In genomic region chr16:81767987-81768592, GRCh38 we compare ENCODE assay signal across 12 cellular contexts. TPM values are rescaled to one million over a fixed set of nuclear protein-coding genes. Genes with fewer than 3 reads are reported as not detected.
DNase-seq lines count a peak whose midpoint lies in the region; ATAC-seq, FAIRE-seq and TF ChIP-seq lines count a peak whose summit lies in the region.
"Had no signal": no experiment of that assay in that cellular context is flagged by ENCODE, and none has a peak within 500 bp of the region (broad histone marks: within the 10 kb centered on the region; RNA-seq: fewer than 3 reads in every experiment).

No MANE protein-coding gene starts in this region.

- no peaks in the 10 kb centered on the region for H3K79me2 ChIP-seq in PC-3 (ENCODE audit: low read length)

- no peak overlapping the region for H2AFZ ChIP-seq in PC-3 (ENCODE audit: low read length)

- no peak for TF ChIP-seq CTCF in PC-3 (conservative IDR thresholded peaks at IDR 0.05; ENCODE audit: low read depth, low read length)
- no peak for TF ChIP-seq CTCF in pancreas (IDR thresholded peaks at IDR 0.05)

- H3K36me3 ChIP-seq in PC-3 (ENCODE audit: low read depth, low read length) (no peaks in the 10 kb centered on the region), pancreas (no peaks in the 10 kb centered on the region)

- 23 to 27% methylated on average over 9 of the region's 9 CpGs for WGBS in pancreas, 2 donors

- H3K27ac ChIP-seq in PC-3 (ENCODE audit: low read length) = peak overlapping the region; percentile 36; the same call in 1 of the 2 replicates
- peak overlapping the region in 2 of 4 donors; percentile 40 to 57 for H3K27ac ChIP-seq in pancreas

- no peaks in the 10 kb centered on the region for H4K20me1 ChIP-seq in PC-3 (ENCODE audit: low read length)

- no peaks in the 10 kb centered on the region for H3K9me3 ChIP-seq in PC-3 (ENCODE audit: low read length)
- H3K9me3 ChIP-seq in pancreas = no peaks in the 10 kb centered on the region

- peak; percentile 95 for DNase-seq in DMS53 treated with DMSO at 0.1 percent for 48 hours (lab: John Stamatoyannopoulos, UW; ENCODE audit: unreplicated experiment)
- peak; percentile 30 for DNase-seq in NCI-H146 (lab: John Stamatoyannopoulos, UW)
- peak; percentile 92 for DNase-seq in PC-3
- peak in 2 of 6 donors; percentile 56 to 65 for DNase-seq in pancreas
- DNase-seq in ureter (ENCODE audit: low spot score) = no peak
- DNase-seq in dermis blood vessel endothelial cell = no peak
- no peak for DNase-seq in dedifferentiated amniotic fluid mesenchymal stem cell (ENCODE audit: extremely low spot score)
- DNase-seq: activated CD4-positive, alpha-beta T cell treated with anti-CD3 and anti-CD28 coated beads, Interleukin-2, amount 50 U/mL, for 48 hours; DMS 273 treated with DMSO at 0.1 percent for 48 hours; effector CD4-positive, alpha-beta T cell; HFFc6 had no signal

- H3K4me3 ChIP-seq in PC-3 (ENCODE audit: low read length) = no peak overlapping the region
- no peak overlapping the region for H3K4me3 ChIP-seq in pancreas

- POLR2A ChIA-PET in PC-3 (lab: Charles Lee; ENCODE audit: unreplicated experiment) = interaction anchor here (0.6 kb wide), 1 partner anchor 55 kb away, joined by 6 read pairs; no protein-coding TSS in a partner anchor

- peak overlapping the region; percentile 37 for H3K4me2 ChIP-seq in PC-3 (ENCODE audit: low read length)

- intact Hi-C loops in PC-3 (cut with micrococcal nuclease) (loop anchor here (1.0 to 5.0 kb wide), 3 partner anchors 27 to 104 kb away; no protein-coding TSS in a partner anchor), pancreas (cut with DNase I) (no loop called here)

- no TSS peak for BruUV-seq in PC-3 (replicated peaks; lab: Mats Ljungman, UMichigan)

- no peaks in the 10 kb centered on the region for H3K27me3 ChIP-seq in PC-3 (ENCODE audit: low read length)
- peaks cover 0 to 11% (median 4%) of the 10 kb centered on the region in 4 donors for H3K27me3 ChIP-seq in pancreas

- no peak overlapping the region for H3K9ac ChIP-seq in PC-3 (ENCODE audit: low read length)

- H3K4me1 ChIP-seq in PC-3 (ENCODE audit: insufficient read depth, low read length) (peaks cover 11% of the 10 kb centered on the region; the same call in 1 of the 2 replicates), pancreas (peaks cover 3 to 9% (median 8%) of the 10 kb centered on the region in 3 donors)

- peak; percentile 75 for FAIRE-seq in pancreas (lab: Jason Lieb, UNC)

- no peaks in the 10 kb centered on the region for H3K9me2 ChIP-seq in PC-3 (replicated peaks; ENCODE audit: low read length)

- peak; percentile 95 for ATAC-seq in PC-3
- ATAC-seq in pancreas = peak; percentile 92 to 93 (median 93)

- H3F3A ChIP-seq in PC-3 (ENCODE audit: low read length, unreplicated experiment) = no peaks in the 10 kb centered on the region

- CTCF ChIA-PET in PC-3 (lab: Charles Lee) = interaction anchor here (0.6 to 1.0 kb wide), 2 partner anchors 10 to 11 kb away, joined by 3 read pairs; no protein-coding TSS in a partner anchor

RNA-seq across cellular contexts. Expression of gene PLCG2, which starts 11.0 kb away (rescaled TPM):
- total RNA-seq in PC-3 (2014; rRNA removed) (3.5 and 5.9 TPM in 2 replicates), pancreas (10 to 100 TPM in 1 of 6 donors, 1 to 10 TPM in 5; 3.7 to 23.6 (median 6.8) TPM), ureter (37.6 TPM), dermis blood vessel endothelial cell (23.2 and 23.5 TPM in 2 replicates)
- polyA plus RNA-seq in pancreas = 10 to 100 TPM; 10.5 to 11.6 TPM
- total RNA-seq: osteocyte had no signal

Comparison
In these comparisons a context has a peak if more than half of its experiments do, and no peak if none do; other contexts are left out.
1. DNase-seq: peak in DMS53 treated with DMSO at 0.1 percent for 48 hours (single experiment), NCI-H146 (single experiment) and PC-3 (single experiment); none in ureter (single experiment), dermis blood vessel endothelial cell (single experiment) and dedifferentiated amniotic fluid mesenchymal stem cell (single experiment).